In the genomic region with DNA sequence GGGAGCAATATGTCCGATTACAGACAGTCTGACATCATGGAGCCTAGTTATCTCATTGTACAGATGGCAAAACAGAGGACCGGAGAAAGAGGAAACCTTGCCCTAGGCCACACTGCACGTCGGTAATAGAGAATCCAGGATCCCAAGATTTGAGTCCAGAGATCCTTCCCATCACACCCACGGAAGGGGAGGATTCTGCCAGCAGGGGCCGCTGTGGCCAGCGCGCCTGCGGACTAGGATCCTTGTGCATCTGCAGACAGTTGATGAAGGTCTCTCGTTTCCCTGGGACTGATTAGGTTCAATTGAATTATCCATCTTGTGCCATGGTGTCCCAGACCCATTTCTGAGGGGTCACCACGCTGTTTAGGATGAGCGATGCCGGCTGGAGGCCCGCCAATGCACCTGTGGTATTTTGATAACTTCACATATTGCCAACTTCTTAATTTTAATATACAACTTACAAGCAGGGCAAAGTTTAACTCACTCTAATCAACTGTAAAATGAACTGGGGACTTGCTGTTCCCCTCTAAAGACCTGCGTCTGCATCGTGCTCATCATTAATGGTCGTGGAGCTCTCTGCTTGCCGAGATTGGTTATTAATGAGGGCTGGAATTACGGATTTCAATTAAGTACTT, we compare ENCODE assay signal across 10 cellular contexts.
DNase-seq lines count a peak whose midpoint lies in the region; ATAC-seq and TF ChIP-seq lines count a peak whose summit lies in the region.
"Had no signal": no experiment of that assay in that cellular context is flagged by ENCODE, and none has a peak within 500 bp of the region (broad histone marks: within the 10 kb centered on the region; RNA-seq: fewer than 3 reads in every experiment).

No MANE protein-coding gene starts in this region.

- no peak overlapping the region for H3K27ac Mint-ChIP-seq in naive thymus-derived CD8-positive, alpha-beta T cell
- H3K27ac Mint-ChIP-seq: IgD-negative memory B cell had no signal

- TF ChIP-seq CTCF in DND-41 (IDR thresholded peaks at IDR 0.05; ENCODE audit: borderline replicate concordance, extremely low read depth, low read length, poor library complexity, severe bottlenecking): peak; percentile 14

- no peaks in the 10 kb centered on the region for H3K36me3 ChIP-seq in DND-41 (ENCODE audit: insufficient read depth, low read length)

- H3K9me3 Mint-ChIP-seq in naive thymus-derived CD8-positive, alpha-beta T cell: peaks cover 0 to 4% (median 0%) of the 10 kb centered on the region in 9 donors

- no peak for DNase-seq in DND-41
- DNase-seq in HuH-7 (ENCODE audit: low spot score): peak; percentile 62
- peak; percentile 45 for DNase-seq in astrocyte of the hippocampus (ENCODE audit: low read depth, low spot score)
- DNase-seq in left colon: peak in 1 of 2 donors; percentile 57
- no peak for DNase-seq in naive thymus-derived CD8-positive, alpha-beta T cell
- no peak for DNase-seq in NCI-H146 (lab: John Stamatoyannopoulos, UW)

- ATAC-seq in DND-41 (ENCODE audit: insufficient read depth, low read depth) (no peak), left colon (peak; percentile 63), HG03354 (IDR thresholded peaks at IDR 0.05; ENCODE audit: poor library complexity, severe bottlenecking, unreplicated experiment) (no peak), GM19452 (IDR thresholded peaks at IDR 0.05; ENCODE audit: unreplicated experiment) (no peak)
- ATAC-seq in naive thymus-derived CD8-positive, alpha-beta T cell: no peak

- H3K36me3 Mint-ChIP-seq in naive thymus-derived CD8-positive, alpha-beta T cell: no peaks in the 10 kb centered on the region

- no peak overlapping the region for H3K9ac ChIP-seq in DND-41 (ENCODE audit: low read depth, low read length)

- H3K4me3 Mint-ChIP-seq in naive thymus-derived CD8-positive, alpha-beta T cell: no peak overlapping the region
- H3K4me3 Mint-ChIP-seq: IgD-negative memory B cell had no signal

- H3K27me3 ChIP-seq in DND-41 (ENCODE audit: insufficient read depth, low read length, poor library complexity): peaks cover 4% of the 10 kb centered on the region

- H3K4me3 ChIP-seq in DND-41 (ENCODE audit: low read depth in 1 of 2, low read length in 2 of 2): no peak overlapping the region

- H3K9me3 ChIP-seq in DND-41 (ENCODE audit: insufficient read depth, low read length, severe bottlenecking): no peaks in the 10 kb centered on the region

- no peak overlapping the region for H2AFZ ChIP-seq in DND-41 (ENCODE audit: low read depth, low read length)

- no peaks in the 10 kb centered on the region for H4K20me1 ChIP-seq in DND-41 (ENCODE audit: insufficient read depth, low read length)

- H3K79me2 ChIP-seq in DND-41 (ENCODE audit: insufficient read depth, low read length): no peaks in the 10 kb centered on the region

- POLR2A ChIA-PET in naive thymus-derived CD8-positive, alpha-beta T cell (lab: Charles Lee): no interaction called here

- H3K27ac ChIP-seq in DND-41 (ENCODE audit: low read length): no peak overlapping the region
- H3K27ac ChIP-seq: epithelial cell of prostate had no signal

- H3K4me1 Mint-ChIP-seq in naive thymus-derived CD8-positive, alpha-beta T cell: no peaks in the 10 kb centered on the region
- H3K4me1 Mint-ChIP-seq: IgD-negative memory B cell had no signal

- peaks cover 7 to 52% (median 11%) of the 10 kb centered on the region in 5 donors for H3K27me3 Mint-ChIP-seq in naive thymus-derived CD8-positive, alpha-beta T cell

- intact Hi-C loops in left colon (cut with DNase I, micrococcal nuclease): no loop called here

- no peaks in the 10 kb centered on the region for H3K4me1 ChIP-seq in DND-41 (ENCODE audit: insufficient read depth, low read length)

- H3K4me2 ChIP-seq in DND-41 (ENCODE audit: insufficient read depth, low read length): no peak overlapping the region

Comparison
In these comparisons a context has a peak if more than half of its experiments do, and no peak if none do; other contexts are left out.
1. DNase-seq: peak in HuH-7 (single experiment) and astrocyte of the hippocampus (single experiment); none in DND-41 (single experiment), naive thymus-derived CD8-positive, alpha-beta T cell (0 of 10) and NCI-H146 (single experiment).